Comparison of ENCODE assay signal across 14 cellular contexts in genomic region chr10:77666821-77667220, GRCh38. TPM values are rescaled to one million over a fixed set of nuclear protein-coding genes. Genes with fewer than 3 reads are reported as not detected.
A peak's percentile ranks its signal among the peaks of the same experiment; 100 is the strongest.
DNase-seq lines count a peak whose midpoint lies in the region; ATAC-seq and TF ChIP-seq lines count a peak whose summit lies in the region.
"Had no signal": no experiment of that assay in that cellular context is flagged by ENCODE, and none has a peak within 500 bp of the region (broad histone marks: within the 10 kb centered on the region; RNA-seq: fewer than 3 reads in every experiment).

No MANE protein-coding gene starts in this region.

- no peak overlapping the region for H3K4me3 ChIP-seq in mammary epithelial cell (replicated peaks in 1 of 3; ENCODE audit: insufficient read depth in 1 of 3, low read depth in 2 of 3, low read length in 3 of 3)
- H3K4me3 ChIP-seq: BLaER1 treated with 17β-estradiol and CSF1 and Interleukin-3, amounts not matched to agents 10 nM and 100 nM had no signal

- no peaks in the 10 kb centered on the region for H3K79me2 ChIP-seq in mammary epithelial cell (ENCODE audit: insufficient read depth, low read length)

- H3K9ac ChIP-seq in mammary epithelial cell (ENCODE audit: insufficient read depth, low read length) = no peak overlapping the region
- H3K9ac ChIP-seq: BLaER1 treated with 17β-estradiol and CSF1 and Interleukin-3, amounts not matched to agents 10 nM and 100 nM had no signal

- no TSS peak for BruUV-seq in mammary epithelial cell (replicated peaks; lab: Mats Ljungman, UMichigan)

- H3K9me3 Mint-ChIP-seq in activated CD8-positive, alpha-beta memory T cell treated with anti-CD3 and anti-CD28 coated beads, Interleukin-2, amount 10 ng/mL, durations not matched to agents 7 days and 5 days (ENCODE audit: low read depth) = no peaks in the 10 kb centered on the region
- H3K9me3 Mint-ChIP-seq: H9 had no signal

- no peak overlapping the region for H3K4me3 Mint-ChIP-seq in activated CD8-positive, alpha-beta memory T cell treated with anti-CD3 and anti-CD28 coated beads, Interleukin-2, amount 10 ng/mL, durations not matched to agents 7 days and 5 days
- H3K4me3 Mint-ChIP-seq: H9 had no signal

- ATAC-seq in activated CD8-positive, alpha-beta memory T cell treated with anti-CD3 and anti-CD28 coated beads, Interleukin-2, amount 10 ng/mL, durations not matched to agents 7 days and 5 days = no peak

- no peaks in the 10 kb centered on the region for H3K9me3 ChIP-seq in mammary epithelial cell (replicated peaks; ENCODE audit: insufficient read depth, low read length)
- H3K9me3 ChIP-seq: BLaER1 treated with 17β-estradiol and CSF1 and Interleukin-3, amounts not matched to agents 10 nM and 100 nM had no signal

- TF ChIP-seq CTCF in mammary epithelial cell (conservative IDR thresholded peaks at IDR 0.05 in 1 of 2, IDR thresholded peaks at IDR 0.05 in 1 of 2; ENCODE audit: extremely low read depth in 1 of 2, insufficient read depth in 1 of 2, low read depth in 1 of 2, low read length in 2 of 2) = no peak

- H3K4me2 ChIP-seq in mammary epithelial cell (ENCODE audit: insufficient read depth, low read depth, low read length) = no peak overlapping the region
- H3K4me2 ChIP-seq: BLaER1 treated with 17β-estradiol and CSF1 and Interleukin-3, amounts not matched to agents 10 nM and 100 nM had no signal

- no peak overlapping the region for H3K27ac Mint-ChIP-seq in activated CD8-positive, alpha-beta memory T cell treated with anti-CD3 and anti-CD28 coated beads, Interleukin-2, amount 10 ng/mL, durations not matched to agents 7 days and 5 days
- H3K27ac Mint-ChIP-seq: H9 had no signal

- intact Hi-C loops in mammary epithelial cell (cut with micrococcal nuclease) = no loop called here

- H2AFZ ChIP-seq in mammary epithelial cell (ENCODE audit: low read depth, low read length) = no peak overlapping the region

- H3K27ac ChIP-seq in mammary epithelial cell (ENCODE audit: insufficient read depth, low read depth, low read length) = no peak overlapping the region
- no peak overlapping the region for H3K27ac ChIP-seq in caudate nucleus (ENCODE audit: low read depth, low read length)
- H3K27ac ChIP-seq: BLaER1 treated with 17β-estradiol and CSF1 and Interleukin-3, amounts not matched to agents 10 nM and 100 nM had no signal

- H3K36me3 Mint-ChIP-seq in activated CD8-positive, alpha-beta memory T cell treated with anti-CD3 and anti-CD28 coated beads, Interleukin-2, amount 10 ng/mL, durations not matched to agents 7 days and 5 days = no peaks in the 10 kb centered on the region

- CTCF ChIA-PET in mammary epithelial cell (lab: Charles Lee; ENCODE audit: low non-redundant PET) = no interaction called here
- CTCF ChIA-PET in activated CD8-positive, alpha-beta memory T cell treated with anti-CD3 and anti-CD28 coated beads, Interleukin-2, amount 10 ng/mL, durations not matched to agents 7 days and 5 days (lab: Charles Lee) = no interaction called here

- no peaks in the 10 kb centered on the region for H4K20me1 ChIP-seq in mammary epithelial cell (ENCODE audit: insufficient read depth, low read length)
- H4K20me1 ChIP-seq: BLaER1 treated with 17β-estradiol and CSF1 and Interleukin-3, amounts not matched to agents 10 nM and 100 nM had no signal

- H3K4me1 Mint-ChIP-seq in activated CD8-positive, alpha-beta memory T cell treated with anti-CD3 and anti-CD28 coated beads, Interleukin-2, amount 10 ng/mL, durations not matched to agents 7 days and 5 days = no peaks in the 10 kb centered on the region

- H3K27me3 Mint-ChIP-seq in activated CD8-positive, alpha-beta memory T cell treated with anti-CD3 and anti-CD28 coated beads, Interleukin-2, amount 10 ng/mL, durations not matched to agents 7 days and 5 days = peaks cover 8% of the 10 kb centered on the region

- H3K27me3 ChIP-seq in mammary epithelial cell (ENCODE audit: insufficient read depth, low read length) = no peaks in the 10 kb centered on the region
- H3K27me3 ChIP-seq: BLaER1 treated with 17β-estradiol and CSF1 and Interleukin-3, amounts not matched to agents 10 nM and 100 nM had no signal

- WGBS in mammary epithelial cell (ENCODE audit: low coverage, missing lambda C conversion rate) = 8% methylated on average over 2 of the region's 2 CpGs

- H3K4me1 ChIP-seq in mammary epithelial cell (ENCODE audit: insufficient read depth, low read length) = peaks cover 20% of the 10 kb centered on the region
- H3K4me1 ChIP-seq: BLaER1 treated with 17β-estradiol and CSF1 and Interleukin-3, amounts not matched to agents 10 nM and 100 nM had no signal

- no peaks in the 10 kb centered on the region for H3K36me3 ChIP-seq in mammary epithelial cell (ENCODE audit: insufficient read depth, low read length)
- H3K36me3 ChIP-seq: BLaER1 treated with 17β-estradiol and CSF1 and Interleukin-3, amounts not matched to agents 10 nM and 100 nM had no signal

- in situ Hi-C loops in mammary epithelial cell (cut with MboI; ENCODE audit: low sequenced_read_pairs in 2 of 2) = no loop called here

- dilution Hi-C loops in mammary epithelial cell (cut with HindIII; ENCODE audit: low sequenced_read_pairs) = no loop called here

- DNase-seq in H4 (ENCODE audit: low spot score) (peak; percentile 28), NCI-H446 treated with DMSO at 0.1 percent for 48 hours (lab: John Stamatoyannopoulos, UW) (peak; percentile 90), mammary epithelial cell (peak; percentile 39), ureter (ENCODE audit: low spot score) (peak; percentile 14), NCI-H2081 (lab: John Stamatoyannopoulos, UW) (no peak), caudate nucleus (lab: John Stamatoyannopoulos, UW) (no peak)
- no peak for DNase-seq in activated CD8-positive, alpha-beta memory T cell treated with anti-CD3 and anti-CD28 coated beads, Interleukin-2, amount 10 ng/mL, durations not matched to agents 7 days and 5 days
- DNase-seq: EL, H9, NCI-H1436 treated with DMSO at 0.1 percent for 48 hours, NCI-H2081 treated with DMSO at 0.1 percent for 48 hours, NCI-H226, RPMI8226 had no signal

RNA-seq across cellular contexts. Expression of gene KCNMA1, which starts 29.2 kb away (rescaled TPM):
- total RNA-seq in H4 (2014; rRNA removed; shearing (Covaris generic)) = 8.0 and 8.4 TPM in 2 replicates
- total RNA-seq in mammary epithelial cell (10 to 100 TPM in 1 of 2 donors, 1 to 10 TPM in 1; 3.8 to 45.9 TPM), ureter (87.9 TPM)
- polyA plus RNA-seq in mammary epithelial cell = 29.7 TPM
- polyA minus RNA-seq in mammary epithelial cell = 62.8 TPM
- total RNA-seq in activated CD8-positive, alpha-beta memory T cell treated with anti-CD3 and anti-CD28 coated beads, Interleukin-2, amount 10 ng/mL, durations not matched to agents 7 days and 5 days = 1 to 10 TPM in 1 of 2 experiments, under 1 TPM in 1; 0.55 to 1.5 TPM

Comparison
In these comparisons a context has a peak if more than half of its experiments do, and no peak if none do; other contexts are left out.
1. DNase-seq: peak in H4 (single experiment), NCI-H446 treated with DMSO at 0.1 percent for 48 hours (single experiment), mammary epithelial cell (single experiment) and ureter (single experiment); none in NCI-H2081 (0 of 2), caudate nucleus (0 of 61) and activated CD8-positive, alpha-beta memory T cell treated with anti-CD3 and anti-CD28 coated beads, Interleukin-2, amount 10 ng/mL, durations not matched to agents 7 days and 5 days (single experiment).